In genomic region chr18:10514082-10514481, GRCh38 we compare ENCODE assay signal across 19 cellular contexts. TPM values are rescaled to one million over a fixed set of nuclear protein-coding genes. Genes with fewer than 3 reads are reported as not detected.
A peak's percentile ranks its signal among the peaks of the same experiment; 100 is the strongest.
DNase-seq lines count a peak whose midpoint lies in the region; ATAC-seq and TF ChIP-seq lines count a peak whose summit lies in the region.
"Had no signal": no experiment of that assay in that cellular context is flagged by ENCODE, and none has a peak within 500 bp of the region (broad histone marks: within the 10 kb centered on the region; RNA-seq: fewer than 3 reads in every experiment).

No MANE protein-coding gene starts in this region.

- H3K79me2 ChIP-seq in HCT116 (ENCODE audit: insufficient read depth, low read length) (no peaks in the 10 kb centered on the region), smooth muscle cell (ENCODE audit: low read depth) (no peaks in the 10 kb centered on the region)

- H3K4me2 ChIP-seq in HCT116 (ENCODE audit: low read length): no peak overlapping the region
- no peak overlapping the region for H3K4me2 ChIP-seq in smooth muscle cell
- H3K4me2 ChIP-seq: SK-N-SH had no signal

- no peak for TF ChIP-seq CTCF in HCT116 (IDR thresholded peaks at IDR 0.05 in 2 of 3, conservative IDR thresholded peaks at IDR 0.05 in 1 of 3; ENCODE audit: borderline replicate concordance in 1 of 3, insufficient read depth in 1 of 3, low read depth in 2 of 3, low read length in 2 of 3)
- no peak for TF ChIP-seq CTCF in suprapubic skin (IDR thresholded peaks at IDR 0.05)
- TF ChIP-seq CTCF in smooth muscle cell (IDR thresholded peaks at IDR 0.05; ENCODE audit: borderline replicate concordance, insufficient read depth, poor library complexity, severe bottlenecking): no peak

- WGBS in suprapubic skin: 29% methylated on average over 3 of the region's 3 CpGs
- 82% methylated on average over 3 of the region's 3 CpGs for WGBS in smooth muscle cell (ENCODE audit: low lambda C conversion rate)

- no peak for ATAC-seq in HCT116
- ATAC-seq in left lobe of liver: peak; percentile 63
- no peak for ATAC-seq in HG03196 (IDR thresholded peaks at IDR 0.05; ENCODE audit: unreplicated experiment)
- ATAC-seq: activated CD8-positive, alpha-beta T cell treated with anti-CD3 and anti-CD28 coated beads, Interleukin-2, amount 10 ng/mL, durations not matched to agents 7 days and 5 days; esophagus mucosa; GM12878; K562 had no signal

- no peaks in the 10 kb centered on the region for H4K20me1 ChIP-seq in HCT116 (ENCODE audit: insufficient read depth)
- no peaks in the 10 kb centered on the region for H4K20me1 ChIP-seq in smooth muscle cell (ENCODE audit: low read depth)

- H3K9ac ChIP-seq in HCT116 (ENCODE audit: low read length): no peak overlapping the region
- peak overlapping the region; percentile 67 for H3K9ac ChIP-seq in adipocyte (ENCODE audit: low read length)
- no peak overlapping the region for H3K9ac ChIP-seq in smooth muscle cell (ENCODE audit: low read depth)
- H3K9ac ChIP-seq: SK-N-SH had no signal

- H3K27me3 ChIP-seq in HCT116 (ENCODE audit: insufficient read depth, low read length) (peaks cover 59% of the 10 kb centered on the region), adipocyte (replicated peaks; ENCODE audit: control insufficient read depth, insufficient read depth, low read length) (peaks cover 3% of the 10 kb centered on the region), suprapubic skin (no peaks in the 10 kb centered on the region), smooth muscle cell (ENCODE audit: low read depth) (no peaks in the 10 kb centered on the region)

- DNase-seq in HCT116 (ENCODE audit: low read depth, low spot score): no peak
- peak; percentile 48 for DNase-seq in adipocyte (ENCODE audit: low read depth)
- no peak for DNase-seq in left lobe of liver (ENCODE audit: low spot score)
- no peak for DNase-seq in suprapubic skin (ENCODE audit: low spot score in 2 of 2)
- DNase-seq in smooth muscle cell (lab: John Stamatoyannopoulos, UW; ENCODE audit: unreplicated experiment): no peak
- no peak for DNase-seq in activated CD4-positive, alpha-beta T cell treated with anti-CD3 and anti-CD28 coated beads, Interleukin-2, amount 50 U/mL, for 1 hour
- DNase-seq: activated CD8-positive, alpha-beta T cell treated with anti-CD3 and anti-CD28 coated beads, Interleukin-2, amount 10 ng/mL, durations not matched to agents 7 days and 5 days; activated naive CD4-positive, alpha-beta T cell; activated T-cell treated with anti-CD3 and anti-CD28 coated beads, Interleukin-2, amount 50 U/mL, for 1 hour; CD8-positive, alpha-beta memory T cell; effector memory CD4-positive, alpha-beta T cell; MM.1S; SK-N-SH had no signal

- no peaks in the 10 kb centered on the region for H3K9me2 ChIP-seq in HCT116 (ENCODE audit: insufficient read depth)
- H3K9me2 ChIP-seq: SK-N-SH had no signal

- CTCF ChIA-PET in HCT116 (lab: Charles Lee): no interaction called here

- POLR2A ChIA-PET in HCT116 (lab: Charles Lee): no interaction called here

- intact Hi-C loops in HCT116 (cut with micrococcal nuclease): no loop called here

- TF ChIP-seq EP300 in suprapubic skin (IDR thresholded peaks at IDR 0.05): no peak

- H3F3A ChIP-seq in smooth muscle cell (ENCODE audit: low read depth): peaks cover 3% of the 10 kb centered on the region

- H2AFZ ChIP-seq in HCT116 (ENCODE audit: low read depth, low read length, poor library complexity, severe bottlenecking) (no peak overlapping the region), smooth muscle cell (ENCODE audit: low read depth) (no peak overlapping the region)

- no peaks in the 10 kb centered on the region for H3K4me1 ChIP-seq in HCT116 (ENCODE audit: control insufficient read depth in 1 of 2, insufficient read depth in 2 of 2, low read length in 2 of 2)
- peaks cover 25% of the 10 kb centered on the region for H3K4me1 ChIP-seq in adipocyte (ENCODE audit: control insufficient read depth, insufficient read depth, low read length)
- peaks cover 56% of the 10 kb centered on the region for H3K4me1 ChIP-seq in suprapubic skin
- no peaks in the 10 kb centered on the region for H3K4me1 ChIP-seq in smooth muscle cell (ENCODE audit: low read depth)

- H3K36me3 ChIP-seq in HCT116 (ENCODE audit: control insufficient read depth in 1 of 2, insufficient read depth in 2 of 2, low read length in 2 of 2) (no peaks in the 10 kb centered on the region), adipocyte (ENCODE audit: control insufficient read depth, insufficient read depth, low read length, severe bottlenecking) (no peaks in the 10 kb centered on the region), suprapubic skin (no peaks in the 10 kb centered on the region), smooth muscle cell (ENCODE audit: low read depth) (no peaks in the 10 kb centered on the region)

- H3K4me3 ChIP-seq in HCT116 (replicated peaks in 1 of 2; ENCODE audit: low read depth in 1 of 2, low read length in 2 of 2): no peak overlapping the region
- peak overlapping the region; percentile 30 for H3K4me3 ChIP-seq in adipocyte (ENCODE audit: low read length)
- H3K4me3 ChIP-seq in suprapubic skin: no peak overlapping the region
- H3K4me3 ChIP-seq in smooth muscle cell: no peak overlapping the region
- H3K4me3 ChIP-seq: GM12878, K562 had no signal

- TF ChIP-seq RAD21 in HCT116 (IDR thresholded peaks at IDR 0.05; ENCODE audit: low read depth): no peak

- RAD21 ChIA-PET in HCT116 (lab: Charles Lee; ENCODE audit: low non-redundant PET in 1 of 2, low total read pairs in 2 of 2, uncharacterized antibody in 2 of 2, unreplicated experiment in 2 of 2): no interaction called here

- H3K9me3 ChIP-seq in HCT116 (ENCODE audit: control insufficient read depth in 1 of 2, insufficient read depth in 1 of 2, low read depth in 1 of 2, low read length in 2 of 2) (no peaks in the 10 kb centered on the region), adipocyte (ENCODE audit: control insufficient read depth, low read length) (peaks cover 8% of the 10 kb centered on the region), suprapubic skin (no peaks in the 10 kb centered on the region), smooth muscle cell (replicated peaks; ENCODE audit: low read depth) (no peaks in the 10 kb centered on the region)
- H3K9me3 ChIP-seq: SK-N-SH had no signal

- TF ChIP-seq POLR2A in HCT116 (IDR thresholded peaks at IDR 0.05; ENCODE audit: borderline replicate concordance, extremely low read depth, insufficient read depth, insufficient read length) (no peak), suprapubic skin (IDR thresholded peaks at IDR 0.05) (no peak)

- no TSS peak for BruUV-seq in HCT116 (replicated peaks; lab: Mats Ljungman, UMichigan)

- no peak overlapping the region for H3K27ac ChIP-seq in HCT116 (ENCODE audit: low read depth, low read length)
- H3K27ac ChIP-seq in suprapubic skin: peak overlapping the region; percentile 59
- H3K27ac ChIP-seq in smooth muscle cell (ENCODE audit: low read depth): no peak overlapping the region

TF ChIP-seq in HCT116, 20 proteins besides CTCF, POLR2A, EP300 and RAD21:
- 0 out of 2 replicates have a peak, but pooled peaks have one; percentile 54 for TF ChIP-seq EZH2 (IDR thresholded peaks at IDR 0.05)
- TF ChIP-seq ATF3 (IDR thresholded peaks at IDR 0.05): no peak
- TF ChIP-seq ZFX (IDR thresholded peaks at IDR 0.05): no peak
- TF ChIP-seq MAX (IDR thresholded peaks at IDR 0.05): no peak
TF ChIP-seq in HCT116: peak in this region for 1.

RNA-seq across cellular contexts. Expression of gene NAPG, which starts 11.7 kb away (rescaled TPM):
- total RNA-seq in HCT116 (2021; ENCODE audit: unreplicated experiment) (28.0 TPM), left lobe of liver (11.5 TPM), suprapubic skin (10 to 100 TPM; 28.8 to 40.1 (median 37.5) TPM), smooth muscle cell (57.4 and 62.9 TPM in 2 replicates)
- polyA plus RNA-seq in HCT116 (2012): 12.9 and 14.2 TPM in 2 replicates
- 30.2 and 33.7 TPM in 2 replicates for polyA plus RNA-seq in smooth muscle cell

RNA-seq across cellular contexts. Expression of gene APCDD1, which starts 59.6 kb away (rescaled TPM):
- not detected for total RNA-seq in HCT116 (2021; ENCODE audit: unreplicated experiment)
- not detected in 2 replicates for polyA plus RNA-seq in HCT116 (2012)
- 0.58 TPM for total RNA-seq in left lobe of liver
- total RNA-seq in suprapubic skin: 100 to 1,000 TPM; 110 to 308 (median 140) TPM
- 15.0 and 17.3 TPM in 2 replicates for total RNA-seq in smooth muscle cell
- polyA plus RNA-seq in smooth muscle cell: 23.1 and 24.5 TPM in 2 replicates
- total RNA-seq: activated CD8-positive, alpha-beta T cell treated with anti-CD3 and anti-CD28 coated beads, Interleukin-2, amount 10 ng/mL, durations not matched to agents 7 days and 5 days; CD8-positive, alpha-beta memory T cell; GM12878; NCI-H460; T-helper 2 cell treated with Interferon-gamma antibody and Interleukin-4, amounts not matched to agents 100 ng/mL and 5 ng/mL, for 36 hours had no signal
- polyA plus RNA-seq: CD8-positive, alpha-beta memory T cell; GM12878; K562 had no signal

Comparison
In these comparisons a context has a peak if more than half of its experiments do, and no peak if none do; other contexts are left out.
1. RNA of gene APCDD1, which starts 59.6 kb away (total RNA-seq): 110 to 308 TPM in suprapubic skin and 15.0 to 17.3 TPM in smooth muscle cell; 0.58 TPM in left lobe of liver (single experiment) and not detected in HCT116 (single experiment); every median in the first group is over 10 times any median in the second.